Comparison of ENCODE assay signal across 9 cellular contexts in the genomic region with DNA sequence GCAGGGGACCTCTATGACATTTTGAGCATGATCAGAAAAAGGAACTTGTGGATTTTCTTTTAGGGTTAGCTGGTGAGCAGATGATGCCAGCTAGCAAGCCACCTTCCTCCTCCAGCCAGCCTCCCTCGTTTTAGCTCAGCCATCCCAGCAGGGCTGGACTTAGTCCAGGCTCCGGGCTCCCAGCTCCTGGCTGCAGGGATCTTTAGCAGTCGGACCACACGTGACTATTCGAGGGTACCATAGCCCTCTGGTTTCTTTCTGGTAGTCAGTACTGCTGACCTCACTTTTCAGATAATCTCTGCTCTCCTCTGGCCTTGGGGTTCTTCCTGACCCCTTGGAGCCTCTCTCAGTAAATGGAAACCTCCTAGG. TPM values are rescaled to one million over a fixed set of nuclear protein-coding genes. Genes with fewer than 3 reads are reported as not detected.
DNase-seq lines count a peak whose midpoint lies in the region; ATAC-seq and TF ChIP-seq lines count a peak whose summit lies in the region.
"Had no signal": no experiment of that assay in that cellular context is flagged by ENCODE, and none has a peak within 500 bp of the region (broad histone marks: within the 10 kb centered on the region; RNA-seq: fewer than 3 reads in every experiment).

No MANE protein-coding gene starts in this region.

- H3K4me3 ChIP-seq in GM12865 (ENCODE audit: low read depth, low read length) (peak overlapping the region; percentile 1), ovary (no peak overlapping the region)
- H3K4me3 ChIP-seq: pancreas had no signal

- TF ChIP-seq POLR2A in ovary (IDR thresholded peaks at IDR 0.05): no peak

- no peaks in the 10 kb centered on the region for H3K9me3 Mint-ChIP-seq in activated T-helper 1 cell treated with anti-CD3 and anti-CD28 coated beads, Interleukin-12 subunit alpha, Interleukin-12 subunit beta, Interleukin-2, Interleukin-4 antibody, amounts not matched to agents 30 ng/mL and 10 ng/mL and 1 ng/mL, durations not matched to agents 14 hours and 24 hours and 36 hours
- no peaks in the 10 kb centered on the region for H3K9me3 Mint-ChIP-seq in nephron progenitor cell

- H3K36me3 ChIP-seq in ovary: no peaks in the 10 kb centered on the region
- H3K36me3 ChIP-seq: pancreas had no signal

- no peak for TF ChIP-seq CTCF in GM12865 (IDR thresholded peaks at IDR 0.05; ENCODE audit: insufficient read depth, low read depth, low read length, missing control alignments)
- TF ChIP-seq CTCF in nephron progenitor cell (IDR thresholded peaks at IDR 0.05): no peak
- TF ChIP-seq CTCF in ovary (IDR thresholded peaks at IDR 0.05): no peak

- H3K27me3 Mint-ChIP-seq in activated T-helper 1 cell treated with anti-CD3 and anti-CD28 coated beads, Interleukin-12 subunit alpha, Interleukin-12 subunit beta, Interleukin-2, Interleukin-4 antibody, amounts not matched to agents 30 ng/mL and 10 ng/mL and 1 ng/mL, durations not matched to agents 14 hours and 24 hours and 36 hours (ENCODE audit: insufficient read depth): no peaks in the 10 kb centered on the region
- peaks cover 3% of the 10 kb centered on the region for H3K27me3 Mint-ChIP-seq in nephron progenitor cell (ENCODE audit: low read depth, poor library complexity)

- peaks cover 33% of the 10 kb centered on the region for H3K36me3 Mint-ChIP-seq in activated T-helper 1 cell treated with anti-CD3 and anti-CD28 coated beads, Interleukin-12 subunit alpha, Interleukin-12 subunit beta, Interleukin-2, Interleukin-4 antibody, amounts not matched to agents 30 ng/mL and 10 ng/mL and 1 ng/mL, durations not matched to agents 14 hours and 24 hours and 36 hours (ENCODE audit: low read depth)
- peaks cover 9% of the 10 kb centered on the region for H3K36me3 Mint-ChIP-seq in nephron progenitor cell (ENCODE audit: low read depth)

- H3K9me3 ChIP-seq in ovary: no peaks in the 10 kb centered on the region
- H3K9me3 ChIP-seq: pancreas had no signal

- peaks cover 94% of the 10 kb centered on the region for H3K4me1 Mint-ChIP-seq in activated T-helper 1 cell treated with anti-CD3 and anti-CD28 coated beads, Interleukin-12 subunit alpha, Interleukin-12 subunit beta, Interleukin-2, Interleukin-4 antibody, amounts not matched to agents 30 ng/mL and 10 ng/mL and 1 ng/mL, durations not matched to agents 14 hours and 24 hours and 36 hours (ENCODE audit: low read depth)
- peaks cover 85% of the 10 kb centered on the region for H3K4me1 Mint-ChIP-seq in nephron progenitor cell

- H3K27me3 ChIP-seq in ovary: no peaks in the 10 kb centered on the region
- H3K27me3 ChIP-seq: pancreas had no signal

- peak overlapping the region; percentile 81 for H3K27ac Mint-ChIP-seq in activated T-helper 1 cell treated with anti-CD3 and anti-CD28 coated beads, Interleukin-12 subunit alpha, Interleukin-12 subunit beta, Interleukin-2, Interleukin-4 antibody, amounts not matched to agents 30 ng/mL and 10 ng/mL and 1 ng/mL, durations not matched to agents 14 hours and 24 hours and 36 hours
- H3K27ac Mint-ChIP-seq in nephron progenitor cell: peak overlapping the region; percentile 64

- H3K27ac ChIP-seq in ovary: no peak overlapping the region

- peak overlapping the region; percentile 55 for H3K4me3 Mint-ChIP-seq in activated T-helper 1 cell treated with anti-CD3 and anti-CD28 coated beads, Interleukin-12 subunit alpha, Interleukin-12 subunit beta, Interleukin-2, Interleukin-4 antibody, amounts not matched to agents 30 ng/mL and 10 ng/mL and 1 ng/mL, durations not matched to agents 14 hours and 24 hours and 36 hours
- no peak overlapping the region for H3K4me3 Mint-ChIP-seq in nephron progenitor cell

- peak; percentile 8 for ATAC-seq in GM21786 (IDR thresholded peaks at IDR 0.05; ENCODE audit: unreplicated experiment)

- DNase-seq in GM12865 (ENCODE audit: low read depth) (no peak), nephron progenitor cell (no peak), ovary (no peak), hepatic stellate cell (ENCODE audit: low spot score) (no peak), NCI-H1092 treated with DMSO at 0.1 percent for 48 hours (lab: John Stamatoyannopoulos, UW) (no peak)
- DNase-seq in activated T-helper 1 cell treated with anti-CD3 and anti-CD28 coated beads, Interleukin-12 subunit alpha, Interleukin-12 subunit beta, Interleukin-2, Interleukin-4 antibody, amounts not matched to agents 30 ng/mL and 10 ng/mL and 1 ng/mL, durations not matched to agents 14 hours and 24 hours and 36 hours (ENCODE audit: low spot score): no peak
- DNase-seq: pancreas, T1000 had no signal

- 58 to 63% (median 60%) methylated on average over 5 of the region's 5 CpGs for WGBS in ovary, 3 donors

- intact Hi-C loops in activated T-helper 1 cell treated with anti-CD3 and anti-CD28 coated beads, Interleukin-12 subunit alpha, Interleukin-12 subunit beta, Interleukin-2, Interleukin-4 antibody, amounts not matched to agents 30 ng/mL and 10 ng/mL and 1 ng/mL, durations not matched to agents 14 hours and 24 hours and 36 hours (cut with micrococcal nuclease): loop anchor here (2.0 kb wide), 3 partner anchors 20 to 200 kb away; no protein-coding TSS in a partner anchor
- intact Hi-C loops in ovary (cut with DNase I): no loop called here

- H3K4me1 ChIP-seq in ovary (ENCODE audit: insufficient read depth): peaks cover 25% of the 10 kb centered on the region

- TF ChIP-seq EP300 in ovary (IDR thresholded peaks at IDR 0.05): no peak

RNA-seq across cellular contexts. Expression of gene NCK2, which starts 31.8 kb away (rescaled TPM):
- total RNA-seq in activated T-helper 1 cell treated with anti-CD3 and anti-CD28 coated beads, Interleukin-12 subunit alpha, Interleukin-12 subunit beta, Interleukin-2, Interleukin-4 antibody, amounts not matched to agents 30 ng/mL and 10 ng/mL and 1 ng/mL, durations not matched to agents 14 hours and 24 hours and 36 hours: 79.9 and 86.8 TPM in 2 replicates
- 10 to 100 TPM; 16.7 to 42.9 (median 31.2) TPM for total RNA-seq in ovary
- 10 to 100 TPM; 22.3 to 38.7 TPM for polyA plus RNA-seq in ovary
